23 cellular contexts compared by ENCODE assay signal in genomic region chr10:17343118-17343517, GRCh38.
DNase-seq lines count a peak whose midpoint lies in the region; ATAC-seq, FAIRE-seq and TF ChIP-seq lines count a peak whose summit lies in the region.
"Had no signal": no experiment of that assay in that cellular context is flagged by ENCODE, and none has a peak within 500 bp of the region (broad histone marks: within the 10 kb centered on the region; RNA-seq: fewer than 3 reads in every experiment).

No MANE protein-coding gene starts in this region.

- DNase-seq in activated CD4-positive, alpha-beta T cell treated with anti-CD3 and anti-CD28 coated beads, Interleukin-2, amount 10 ng/mL, durations not matched to agents 24 days and 14 days: peak; percentile 11
- DNase-seq in activated CD4-positive, alpha-beta T cell treated with anti-CD3 and anti-CD28 coated beads, Interleukin-2, amount 50 U/mL, for 48 hours: no peak
- DNase-seq in K562 (ENCODE audit: extremely low read depth in 1 of 4, low spot score in 3 of 4) (no peak), RKO (ENCODE audit: low spot score) (no peak), glutamatergic neuron (no peak)
- DNase-seq: Caco-2; CD4-positive, CD25-positive, alpha-beta regulatory T cell; CD8-positive, alpha-beta T cell; DMS153; DND-41; GM23248; H7; HCEC 1CT had no signal

- H3K9me1 ChIP-seq in K562 (ENCODE audit: control insufficient read depth, insufficient read depth, low read length): no peaks in the 10 kb centered on the region

- peaks cover 0 to 2% of the 10 kb centered on the region in 2 experiments; a peak in 1 of 5 replicates for H3K4me1 ChIP-seq in K562 (replicated peaks in 1 of 2; ENCODE audit: control insufficient read depth in 2 of 2, insufficient read depth in 2 of 2, low read length in 2 of 2)
- peaks cover 0 to 8% (median 7%) of the 10 kb centered on the region in 4 donors for H3K4me1 ChIP-seq in liver (ENCODE audit: control insufficient read depth in 4 of 4, insufficient read depth in 4 of 4, low read length in 3 of 4)
- H3K4me1 ChIP-seq: BLaER1, Caco-2 had no signal

- ATAC-seq in K562: no peak
- ATAC-seq in esophagus mucosa: no peak
- ATAC-seq: CD8-positive, alpha-beta T cell had no signal

- H3K27ac ChIP-seq in K562 (ENCODE audit: extremely low read depth, low read depth, low read length) (no peak overlapping the region), liver (ENCODE audit: low read depth in 1 of 2, low read length in 2 of 2) (no peak overlapping the region)
- H3K27ac ChIP-seq: 22Rv1, BLaER1, C4-2B, GM23248 had no signal

- no peak overlapping the region for H3K4me3 Mint-ChIP-seq in activated CD4-positive, alpha-beta T cell treated with anti-CD3 and anti-CD28 coated beads, Interleukin-2, amount 10 ng/mL, durations not matched to agents 24 days and 14 days
- H3K4me3 Mint-ChIP-seq in glutamatergic neuron (ENCODE audit: unreplicated experiment): no peak overlapping the region
- H3K4me3 Mint-ChIP-seq: B cell; CD4-positive, CD25-positive, alpha-beta regulatory T cell; CD8-positive, alpha-beta T cell had no signal

- POLR2A ChIA-PET in K562 (lab: Yijun Ruan, JAX): no interaction called here

- H2AFZ ChIP-seq in K562 (ENCODE audit: low read depth, low read length): no peak overlapping the region
- H2AFZ ChIP-seq: GM23248 had no signal

- no peaks in the 10 kb centered on the region for H3K27me3 ChIP-seq in K562 (ENCODE audit: control insufficient read depth in 2 of 2, insufficient read depth in 2 of 2, low read length in 2 of 2)
- no peaks in the 10 kb centered on the region for H3K27me3 ChIP-seq in liver (ENCODE audit: control insufficient read depth in 4 of 4, insufficient read depth in 4 of 4, low read length in 3 of 4)
- H3K27me3 ChIP-seq: BLaER1 had no signal

- TF ChIP-seq CTCF in K562 (IDR thresholded peaks at IDR 0.05 in 2 of 3, conservative IDR thresholded peaks at IDR 0.05 in 1 of 3; ENCODE audit: insufficient read depth in 2 of 3, low read depth in 1 of 3, low read length in 3 of 3): no peak
- TF ChIP-seq CTCF in liver (IDR thresholded peaks at IDR 0.05; ENCODE audit: low read depth, low read length, missing input control): no peak
- no peak for TF ChIP-seq CTCF in glutamatergic neuron (IDR thresholded peaks at IDR 0.05; ENCODE audit: partially characterized antibody, unreplicated experiment)

- in situ Hi-C loops in K562 (cut with MboI): no loop called here

- no peaks in the 10 kb centered on the region for H3K79me2 ChIP-seq in K562 (ENCODE audit: control insufficient read depth, insufficient read depth, low read length)

- no peaks in the 10 kb centered on the region for H4K20me1 ChIP-seq in K562 (replicated peaks; ENCODE audit: control insufficient read depth, insufficient read depth, low read length)
- H4K20me1 ChIP-seq: BLaER1 had no signal

- TF ChIP-seq RAD21 in K562 (CRISPR knock-in tag; conservative IDR thresholded peaks at IDR 0.05 in 1 of 2, IDR thresholded peaks at IDR 0.05 in 1 of 2): no peak
- TF ChIP-seq RAD21 in liver (IDR thresholded peaks at IDR 0.05): no peak

- intact Hi-C loops in activated CD4-positive, alpha-beta T cell treated with anti-CD3 and anti-CD28 coated beads, Interleukin-2, amount 10 ng/mL, durations not matched to agents 24 days and 14 days (cut with micrococcal nuclease): no loop called here
- intact Hi-C loops in K562 (cut with micrococcal nuclease): no loop called here

- H3K4me2 ChIP-seq in K562 (ENCODE audit: insufficient read depth, low read length): no peak overlapping the region
- H3K4me2 ChIP-seq: BLaER1 had no signal

- FAIRE-seq in K562 (lab: Jason Lieb, UNC): peak; percentile 57
- FAIRE-seq: A204.1, G401.6, GM12892, H1 had no signal

- H3K36me3 Mint-ChIP-seq in activated CD4-positive, alpha-beta T cell treated with anti-CD3 and anti-CD28 coated beads, Interleukin-2, amount 10 ng/mL, durations not matched to agents 24 days and 14 days (ENCODE audit: low read depth): no peaks in the 10 kb centered on the region
- H3K36me3 Mint-ChIP-seq in glutamatergic neuron (ENCODE audit: unreplicated experiment): peaks cover 13% of the 10 kb centered on the region
- H3K36me3 Mint-ChIP-seq: CD8-positive, alpha-beta T cell had no signal

- no peak overlapping the region for H3K27ac Mint-ChIP-seq in activated CD4-positive, alpha-beta T cell treated with anti-CD3 and anti-CD28 coated beads, Interleukin-2, amount 10 ng/mL, durations not matched to agents 24 days and 14 days
- no peak overlapping the region for H3K27ac Mint-ChIP-seq in glutamatergic neuron (ENCODE audit: unreplicated experiment)
- H3K27ac Mint-ChIP-seq: B cell; CD8-positive, alpha-beta T cell had no signal

- TF ChIP-seq POLR2A in K562 (conservative IDR thresholded peaks at IDR 0.05): no peak

- H3K9me3 ChIP-seq in K562 (replicated peaks; ENCODE audit: control insufficient read depth, insufficient read depth, low read depth, low read length): peaks cover 17% of the 10 kb centered on the region
- H3K9me3 ChIP-seq in liver (ENCODE audit: control insufficient read depth in 4 of 4, low read length in 3 of 4): peaks cover 2 to 10% (median 5%) of the 10 kb centered on the region in 4 donors

- 55% methylated on average over 3 of the region's 3 CpGs for WGBS in K562 (ENCODE audit: insufficient coverage, low coverage, missing lambda C conversion rate)
- 39% methylated on average over 3 of the region's 3 CpGs for WGBS in liver

- H3K27me3 Mint-ChIP-seq in activated CD4-positive, alpha-beta T cell treated with anti-CD3 and anti-CD28 coated beads, Interleukin-2, amount 10 ng/mL, durations not matched to agents 24 days and 14 days: no peaks in the 10 kb centered on the region
- H3K27me3 Mint-ChIP-seq in glutamatergic neuron (ENCODE audit: unreplicated experiment): peaks cover 1% of the 10 kb centered on the region
- H3K27me3 Mint-ChIP-seq: CD4-positive, CD25-positive, alpha-beta regulatory T cell had no signal

- no peak overlapping the region for H3K4me3 ChIP-seq in K562
- no peak overlapping the region for H3K4me3 ChIP-seq in liver (ENCODE audit: low read depth in 1 of 3, low read length in 3 of 3)
- H3K4me3 ChIP-seq: BLaER1, GM23248 had no signal

- BruUV-seq in K562 (replicated peaks; lab: Mats Ljungman, UMichigan): no TSS peak

- no peak for TF ChIP-seq EP300 in K562 (IDR thresholded peaks at IDR 0.05; ENCODE audit: low read length)

- CTCF ChIA-PET in K562 (lab: Yijun Ruan, JAX; ENCODE audit: low intra/inter-chr PET ratio): no interaction called here

- H3K36me3 ChIP-seq in K562 (ENCODE audit: control insufficient read depth, insufficient read depth, low read length) (no peaks in the 10 kb centered on the region), liver (ENCODE audit: control insufficient read depth in 4 of 4, insufficient read depth in 3 of 4, low read depth in 1 of 4, low read length in 3 of 4) (no peaks in the 10 kb centered on the region)
- H3K36me3 ChIP-seq: BLaER1 had no signal

- H3K9ac ChIP-seq in K562 (ENCODE audit: insufficient read depth in 1 of 2, low read depth in 2 of 2, low read length in 2 of 2) (no peak overlapping the region), liver (ENCODE audit: low read depth in 1 of 2, low read length in 2 of 2) (no peak overlapping the region)
- H3K9ac ChIP-seq: BLaER1, GM23248 had no signal

- peaks cover 6% of the 10 kb centered on the region for H3K9me3 Mint-ChIP-seq in activated CD4-positive, alpha-beta T cell treated with anti-CD3 and anti-CD28 coated beads, Interleukin-2, amount 10 ng/mL, durations not matched to agents 24 days and 14 days
- peaks cover 4% of the 10 kb centered on the region for H3K9me3 Mint-ChIP-seq in glutamatergic neuron (ENCODE audit: unreplicated experiment)

- no peaks in the 10 kb centered on the region for H3K4me1 Mint-ChIP-seq in activated CD4-positive, alpha-beta T cell treated with anti-CD3 and anti-CD28 coated beads, Interleukin-2, amount 10 ng/mL, durations not matched to agents 24 days and 14 days
- H3K4me1 Mint-ChIP-seq in glutamatergic neuron (ENCODE audit: low read depth, unreplicated experiment): no peaks in the 10 kb centered on the region
- H3K4me1 Mint-ChIP-seq: B cell; CD4-positive, CD25-positive, alpha-beta regulatory T cell had no signal

TF ChIP-seq in K562, 482 proteins besides CTCF, POLR2A, EP300 and RAD21 (continues in another document):
- TF ChIP-seq NR2F6 (CRISPR knock-in tag; IDR thresholded peaks at IDR 0.05) (no peak), FOXJ3 (CRISPR knock-in tag; IDR thresholded peaks at IDR 0.05) (no peak), PTTG1 (tag; IDR thresholded peaks at IDR 0.05; ENCODE audit: low read depth) (no peak), YBX1 (IDR thresholded peaks at IDR 0.05) (no peak), PTRF (tag; IDR thresholded peaks at IDR 0.05) (no peak), BMI1 (IDR thresholded peaks at IDR 0.05; ENCODE audit: low read length) (no peak), TAF9B (IDR thresholded peaks at IDR 0.05; ENCODE audit: partially characterized antibody) (no peak), LCOR (CRISPR knock-in tag; IDR thresholded peaks at IDR 0.05) (no peak)

TF ChIP-seq in liver, 16 proteins besides CTCF, POLR2A, EP300 and RAD21:
- TF ChIP-seq RXRA (IDR thresholded peaks at IDR 0.05) (peak; percentile 56 to 72), NR2F2 (IDR thresholded peaks at IDR 0.05) (peak; percentile 14), FOXA1 (IDR thresholded peaks at IDR 0.05) (no peak), HNF4A (conservative IDR thresholded peaks at IDR 0.05) (peak in 1 of 2 donors; percentile 12), YY1 (IDR thresholded peaks at IDR 0.05) (no peak)
